ENCODE assay signal across 14 cellular contexts in genomic region chr2:45554073-45554742, GRCh38. TPM values are rescaled to one million over a fixed set of nuclear protein-coding genes. Genes with fewer than 3 reads are reported as not detected.
A peak's percentile ranks its signal among the peaks of the same experiment; 100 is the strongest.
DNase-seq lines count a peak whose midpoint lies in the region; ATAC-seq and TF ChIP-seq lines count a peak whose summit lies in the region.
"Had no signal": no experiment of that assay in that cellular context is flagged by ENCODE, and none has a peak within 500 bp of the region (broad histone marks: within the 10 kb centered on the region; RNA-seq: fewer than 3 reads in every experiment).

No MANE protein-coding gene starts in this region.

- no peaks in the 10 kb centered on the region for H3K9me3 ChIP-seq in WERI-Rb-1 (ENCODE audit: severe bottlenecking)
- H3K9me3 ChIP-seq: left lung had no signal

- H3K27me3 ChIP-seq in WERI-Rb-1 (ENCODE audit: insufficient read depth, low read depth, severe bottlenecking): no peaks in the 10 kb centered on the region
- H3K27me3 ChIP-seq: left lung had no signal

- H3K4me3 ChIP-seq in AG10803 (ENCODE audit: low read length): no peak overlapping the region
- H3K4me3 ChIP-seq in WERI-Rb-1 (ENCODE audit: low read depth, low read length): no peak overlapping the region
- H3K4me3 ChIP-seq: left lung had no signal

- DNase-seq in AG10803 (ENCODE audit: low read depth) (peak; percentile 56), HFFc6 (peak; percentile 55), amniotic epithelial cell (ENCODE audit: low read depth) (peak; percentile 95), kidney tubule cell (ENCODE audit: low spot score) (peak; percentile 16), type B pancreatic cell (ENCODE audit: extremely low spot score, unreplicated experiment) (no peak), WERI-Rb-1 (no peak), midbrain (lab: John Stamatoyannopoulos, UW) (no peak)
- DNase-seq: activated CD4-positive, alpha-beta T cell treated with anti-CD3 and anti-CD28 coated beads, Interleukin-2, amount 50 U/mL, for 4 hours; left lung; T-cell had no signal

- no peaks in the 10 kb centered on the region for H3K9me3 Mint-ChIP-seq in HFFc6
- H3K9me3 Mint-ChIP-seq in type B pancreatic cell: no peaks in the 10 kb centered on the region
- H3K9me3 Mint-ChIP-seq: neural crest cell had no signal

- TF ChIP-seq CTCF in AG10803 (conservative IDR thresholded peaks at IDR 0.05; ENCODE audit: low read length) (no peak), HFFc6 (IDR thresholded peaks at IDR 0.05) (no peak), type B pancreatic cell (conservative IDR thresholded peaks at IDR 0.05) (no peak), WERI-Rb-1 (IDR thresholded peaks at IDR 0.05; ENCODE audit: low read depth, low read length) (no peak)

- ATAC-seq in GM18870 (IDR thresholded peaks at IDR 0.05; ENCODE audit: unreplicated experiment): no peak
- ATAC-seq: left lung, sciatic nerve, T-cell had no signal

- no peaks in the 10 kb centered on the region; the same call in 1 of the 2 replicates for H3K36me3 Mint-ChIP-seq in HFFc6 (ENCODE audit: low read depth)
- H3K36me3 Mint-ChIP-seq in type B pancreatic cell: peaks cover 11% of the 10 kb centered on the region

- peak overlapping the region; percentile 72 for H3K27ac Mint-ChIP-seq in HFFc6
- no peak overlapping the region for H3K27ac Mint-ChIP-seq in type B pancreatic cell

- H3K4me3 Mint-ChIP-seq in HFFc6 (peak overlapping the region; percentile 21), type B pancreatic cell (no peak overlapping the region)
- H3K4me3 Mint-ChIP-seq: neural crest cell, T-cell had no signal

- H3K4me1 Mint-ChIP-seq in HFFc6 (ENCODE audit: low read depth) (peaks cover 18% of the 10 kb centered on the region), type B pancreatic cell (ENCODE audit: unreplicated experiment) (peaks cover 5% of the 10 kb centered on the region)
- H3K4me1 Mint-ChIP-seq: neural crest cell had no signal

- peaks cover 6% of the 10 kb centered on the region for H3K36me3 ChIP-seq in WERI-Rb-1

- H3K27me3 Mint-ChIP-seq in HFFc6 (ENCODE audit: insufficient read depth) (no peaks in the 10 kb centered on the region), type B pancreatic cell (no peaks in the 10 kb centered on the region)
- H3K27me3 Mint-ChIP-seq: T-cell had no signal

- H3K27ac ChIP-seq in WERI-Rb-1: no peak overlapping the region
- H3K27ac ChIP-seq: C4-2B, left lung had no signal

RNA-seq across cellular contexts. Expression of gene SRBD1, which starts 56.9 kb away (rescaled TPM):
- total RNA-seq in HFFc6 (2021; fragmentation: NEBNext Ultra II Directional; extraction: Animal tissue kit (Norgen Biotek cat#: 25700)): 10 to 100 TPM in 5 of 6 experiments, 1 to 10 TPM in 1; 9.5 to 13.6 (median 12.4) TPM
- total RNA-seq in type B pancreatic cell (ENCODE audit: low replicate concordance): 10.7 and 19.3 TPM in 2 replicates

Comparison
In these comparisons a context has a peak if more than half of its experiments do, and no peak if none do; other contexts are left out.
1. DNase-seq: peak in AG10803 (single experiment), HFFc6 (single experiment), amniotic epithelial cell (single experiment) and kidney tubule cell (single experiment); none in type B pancreatic cell (single experiment), WERI-Rb-1 (single experiment) and midbrain (single experiment).